In the genomic region with DNA sequence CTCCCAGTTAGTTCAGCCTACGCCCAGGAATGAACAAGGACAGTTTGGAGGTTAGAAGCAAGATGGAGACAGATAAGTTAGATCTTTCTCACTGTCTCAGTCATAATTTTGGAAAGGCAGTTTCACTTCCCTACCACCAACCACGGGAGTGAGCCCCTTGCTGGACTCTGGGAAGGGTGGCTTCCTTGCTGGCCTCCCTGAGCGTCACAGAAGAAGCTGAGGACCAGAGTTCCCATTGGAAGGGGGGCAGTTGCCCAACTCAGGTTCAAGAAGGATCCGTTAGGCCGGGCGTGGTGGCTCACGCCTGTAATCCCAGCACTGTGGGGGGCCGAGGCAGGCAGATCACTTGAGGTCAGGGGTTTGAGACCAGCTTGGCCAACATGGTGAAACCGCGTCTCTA, we compare ENCODE assay signal across 13 cellular contexts.
DNase-seq lines count a peak whose midpoint lies in the region; ATAC-seq lines count a peak whose summit lies in the region.
"Had no signal": no experiment of that assay in that cellular context is flagged by ENCODE, and none has a peak within 500 bp of the region (broad histone marks: within the 10 kb centered on the region; RNA-seq: fewer than 3 reads in every experiment).

No MANE protein-coding gene starts in this region.

- no peak for ATAC-seq in Right ventricle myocardium inferior
- ATAC-seq in Right ventricle myocardium superior (ENCODE audit: poor library complexity): no peak
- ATAC-seq in stimulated activated memory B cell treated with anti-CD40 and anti-IgM and Interleukin-4, amounts not matched to agents 10 μg/mL and 1 μg/mL and 100 μg/mL, for 72 hours: no peak
- ATAC-seq in GM19452 (IDR thresholded peaks at IDR 0.05; ENCODE audit: unreplicated experiment): no peak

- peak overlapping the region; percentile 54 for H3K4me3 Mint-ChIP-seq in activated naive CD8-positive, alpha-beta T cell
- H3K4me3 Mint-ChIP-seq in stimulated activated memory B cell treated with anti-CD40 and anti-IgM and Interleukin-4, amounts not matched to agents 10 μg/mL and 1 μg/mL and 100 μg/mL, for 72 hours: no peak overlapping the region

- H3K4me1 Mint-ChIP-seq in activated naive CD8-positive, alpha-beta T cell (ENCODE audit: low read depth): peaks cover 55% of the 10 kb centered on the region
- peaks cover 83% of the 10 kb centered on the region for H3K4me1 Mint-ChIP-seq in stimulated activated memory B cell treated with anti-CD40 and anti-IgM and Interleukin-4, amounts not matched to agents 10 μg/mL and 1 μg/mL and 100 μg/mL, for 72 hours

- intact Hi-C loops in Right ventricle myocardium inferior (cut with DNase I): no loop called here
- intact Hi-C loops in Right ventricle myocardium superior (cut with DNase I): no loop called here

- H3K9me3 Mint-ChIP-seq in activated naive CD8-positive, alpha-beta T cell (ENCODE audit: low read depth): no peaks in the 10 kb centered on the region
- H3K9me3 Mint-ChIP-seq in stimulated activated memory B cell treated with anti-CD40 and anti-IgM and Interleukin-4, amounts not matched to agents 10 μg/mL and 1 μg/mL and 100 μg/mL, for 72 hours: no peaks in the 10 kb centered on the region

- H3K27me3 Mint-ChIP-seq in activated naive CD8-positive, alpha-beta T cell: no peaks in the 10 kb centered on the region
- no peaks in the 10 kb centered on the region for H3K27me3 Mint-ChIP-seq in stimulated activated memory B cell treated with anti-CD40 and anti-IgM and Interleukin-4, amounts not matched to agents 10 μg/mL and 1 μg/mL and 100 μg/mL, for 72 hours

- H3K36me3 Mint-ChIP-seq in activated naive CD8-positive, alpha-beta T cell: no peaks in the 10 kb centered on the region
- H3K36me3 Mint-ChIP-seq in stimulated activated memory B cell treated with anti-CD40 and anti-IgM and Interleukin-4, amounts not matched to agents 10 μg/mL and 1 μg/mL and 100 μg/mL, for 72 hours: no peaks in the 10 kb centered on the region

- H3K27ac Mint-ChIP-seq in activated naive CD8-positive, alpha-beta T cell: peak overlapping the region; percentile 41
- H3K27ac Mint-ChIP-seq in stimulated activated memory B cell treated with anti-CD40 and anti-IgM and Interleukin-4, amounts not matched to agents 10 μg/mL and 1 μg/mL and 100 μg/mL, for 72 hours: peak overlapping the region; percentile 95

- DNase-seq in Right ventricle myocardium inferior (ENCODE audit: missing footprints): peak; percentile 60
- no peak for DNase-seq in Right ventricle myocardium superior
- DNase-seq in MV-4-11 (lab: John Stamatoyannopoulos, UW): peak; percentile 95
- no peak for DNase-seq in AG20443 (ENCODE audit: low spot score)
- DNase-seq in NK-92 (lab: John Stamatoyannopoulos, UW; ENCODE audit: unreplicated experiment): no peak
- DNase-seq: BE2C; esophagus squamous epithelium; heart right ventricle; NK-92 treated with Interleukin-12 subunit alpha and Interleukin-12 subunit beta, amount 100 ng/mL, for 24 hours; SK-N-SH had no signal

Comparison
In these comparisons a context has a peak if more than half of its experiments do, and no peak if none do; other contexts are left out.
1. DNase-seq: peak in Right ventricle myocardium inferior (single experiment) and MV-4-11 (single experiment); none in Right ventricle myocardium superior (single experiment), AG20443 (single experiment) and NK-92 (single experiment).